Comparison of ENCODE assay signal across 13 cellular contexts in the genomic region with DNA sequence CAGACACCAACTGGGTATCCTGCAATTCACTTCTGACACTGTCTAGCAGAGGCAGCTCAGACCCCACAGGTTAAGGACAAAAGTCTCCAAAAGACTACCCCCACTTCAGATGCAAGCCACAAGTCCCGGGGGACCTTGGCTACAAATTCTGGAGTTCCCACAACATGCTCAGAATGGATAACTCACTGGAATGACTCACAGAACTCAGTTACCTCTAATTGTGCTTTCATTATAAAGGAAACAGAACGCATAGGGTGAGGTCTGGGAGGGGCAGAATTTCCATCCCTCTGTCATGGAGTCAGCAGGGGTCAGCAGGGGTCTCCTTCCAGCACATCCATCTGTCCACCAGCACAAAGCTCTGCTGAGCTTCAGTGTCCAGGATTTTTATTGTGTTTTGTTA.
DNase-seq lines count a peak whose midpoint lies in the region; ATAC-seq and TF ChIP-seq lines count a peak whose summit lies in the region.
"Had no signal": no experiment of that assay in that cellular context is flagged by ENCODE, and none has a peak within 500 bp of the region (broad histone marks: within the 10 kb centered on the region; RNA-seq: fewer than 3 reads in every experiment).

No MANE protein-coding gene starts in this region.

- in situ Hi-C loops in ACHN (cut with HindIII; ENCODE audit: low pct_ligation_motif_present, low pct_unique_long_range_greater_than_20kb, low sequenced_read_pairs) = no loop called here

- intact Hi-C loops in breast epithelium (cut with DNase I; ENCODE audit: low total_unique reads) (no loop called here), upper lobe of right lung (cut with DNase I) (no loop called here)

- no peak overlapping the region for H3K4me3 ChIP-seq in breast epithelium
- H3K4me3 ChIP-seq in iPS-18a (ENCODE audit: low read length) = no peak overlapping the region
- H3K4me3 ChIP-seq in upper lobe of right lung = no peak overlapping the region

- no peak for ATAC-seq in upper lobe of right lung
- ATAC-seq: natural killer cell had no signal

- H3K9me3 ChIP-seq in breast epithelium = no peaks in the 10 kb centered on the region
- no peaks in the 10 kb centered on the region for H3K9me3 ChIP-seq in iPS-18a (ENCODE audit: control insufficient read depth, low read depth, low read length)
- H3K9me3 ChIP-seq in upper lobe of right lung = no peaks in the 10 kb centered on the region

- peak overlapping the region; percentile 70 to 86 for H3K27ac ChIP-seq in breast epithelium
- H3K27ac ChIP-seq in iPS-18a (ENCODE audit: low read length) = peak overlapping the region; percentile 7
- H3K27ac ChIP-seq in upper lobe of right lung = no peak overlapping the region

- H3K4me1 ChIP-seq in breast epithelium = no peaks in the 10 kb centered on the region
- H3K4me1 ChIP-seq in iPS-18a (ENCODE audit: control insufficient read depth, low read depth, low read length) = peaks cover 72% of the 10 kb centered on the region
- no peaks in the 10 kb centered on the region for H3K4me1 ChIP-seq in upper lobe of right lung

- H3K9ac ChIP-seq in iPS-18a (ENCODE audit: low read length) = peak overlapping the region; percentile 21

- TF ChIP-seq POLR2A in breast epithelium (IDR thresholded peaks at IDR 0.05) = no peak

- peaks cover 0 to 21% of the 10 kb centered on the region in 2 donors for H3K27me3 ChIP-seq in breast epithelium
- no peaks in the 10 kb centered on the region for H3K27me3 ChIP-seq in iPS-18a (ENCODE audit: control insufficient read depth, insufficient read depth, low read length)
- peaks cover 34% of the 10 kb centered on the region for H3K27me3 ChIP-seq in upper lobe of right lung

- TF ChIP-seq CTCF in breast epithelium (IDR thresholded peaks at IDR 0.05) (no peak), upper lobe of right lung (IDR thresholded peaks at IDR 0.05) (no peak)

- H3K36me3 ChIP-seq in breast epithelium (no peaks in the 10 kb centered on the region), iPS-18a (ENCODE audit: control insufficient read depth, low read depth, low read length) (no peaks in the 10 kb centered on the region), upper lobe of right lung (no peaks in the 10 kb centered on the region)

- DNase-seq in HPDE6-E6E7 (ENCODE audit: extremely low spot score) (peak; percentile 62), breast epithelium (ENCODE audit: low spot score in 2 of 2) (no peak), upper lobe of right lung (peak; percentile 19), NCI-H1105 treated with DMSO at 0.1 percent for 48 hours (lab: John Stamatoyannopoulos, UW) (no peak), ACHN (no peak), NCI-H524 (lab: John Stamatoyannopoulos, UW) (no peak)
- DNase-seq: activated naive CD4-positive, alpha-beta T cell treated with anti-CD3 and anti-CD28 coated beads for 36 hours; natural killer cell; NCI-H146; NCI-H82; stimulated activated CD4-positive, alpha-beta T cell treated with anti-CD3 and anti-CD28 coated beads, Interleukin-2, amount 100 ng/mL, for 24 hours; stimulated activated naive CD4-positive, alpha-beta T cell had no signal

Comparison
In these comparisons a context has a peak if more than half of its experiments do, and no peak if none do; other contexts are left out.
1. DNase-seq: peak in HPDE6-E6E7 (single experiment) and upper lobe of right lung (single experiment); none in breast epithelium (0 of 2), NCI-H1105 treated with DMSO at 0.1 percent for 48 hours (single experiment), ACHN (single experiment) and NCI-H524 (0 of 2).